Comparison of ENCODE assay signal across 30 cellular contexts in genomic region chr16:73185737-73186136, GRCh38.
DNase-seq lines count a peak whose midpoint lies in the region; ATAC-seq and TF ChIP-seq lines count a peak whose summit lies in the region.
"Had no signal": no experiment of that assay in that cellular context is flagged by ENCODE, and none has a peak within 500 bp of the region (broad histone marks: within the 10 kb centered on the region; RNA-seq: fewer than 3 reads in every experiment).

No MANE protein-coding gene starts in this region.

- intact Hi-C loops in CD8-positive, alpha-beta T cell (cut with DNase I, micrococcal nuclease): no loop called here

- H3K9me3 Mint-ChIP-seq in neural crest cell: no peaks in the 10 kb centered on the region
- H3K9me3 Mint-ChIP-seq in CD8-positive, alpha-beta T cell: no peaks in the 10 kb centered on the region
- H3K9me3 Mint-ChIP-seq: CD4-positive, alpha-beta T cell had no signal

- no peak for ATAC-seq in CD8-positive, alpha-beta T cell
- ATAC-seq: A549 had no signal

- no peak overlapping the region for H3K4me3 Mint-ChIP-seq in neural crest cell
- H3K4me3 Mint-ChIP-seq in CD8-positive, alpha-beta T cell: no peak overlapping the region
- H3K4me3 Mint-ChIP-seq: B cell; CD14-positive monocyte; CD4-positive, alpha-beta memory T cell; CD4-positive, alpha-beta T cell; CD4-positive, CD25-positive, alpha-beta regulatory T cell; CD8-positive, alpha-beta memory T cell had no signal

- H3K27ac ChIP-seq in HEK293 (ENCODE audit: extremely low read depth, low read depth, low read length): no peak overlapping the region
- H3K27ac ChIP-seq in CD8-positive, alpha-beta T cell (ENCODE audit: low read depth, low read length): no peak overlapping the region
- H3K27ac ChIP-seq: 22Rv1; A549; BLaER1; BLaER1 treated with 17β-estradiol and CSF1 and Interleukin-3, amounts not matched to agents 10 nM and 100 nM; C4-2B had no signal

- no peak overlapping the region for H3K4me3 ChIP-seq in HEK293 (ENCODE audit: low read depth, low read length)
- H3K4me3 ChIP-seq in CD8-positive, alpha-beta T cell (ENCODE audit: low read depth, low read length): no peak overlapping the region
- H3K4me3 ChIP-seq: A549; BLaER1; BLaER1 treated with 17β-estradiol and CSF1 and Interleukin-3, amounts not matched to agents 10 nM and 100 nM had no signal

- no peaks in the 10 kb centered on the region for H3K27me3 ChIP-seq in CD8-positive, alpha-beta T cell (ENCODE audit: insufficient read depth, low read length)
- H3K27me3 ChIP-seq: BE2C; BLaER1; BLaER1 treated with 17β-estradiol and CSF1 and Interleukin-3, amounts not matched to agents 10 nM and 100 nM had no signal

- peaks cover 45% of the 10 kb centered on the region for H3K4me1 Mint-ChIP-seq in neural crest cell
- H3K4me1 Mint-ChIP-seq in CD8-positive, alpha-beta T cell (ENCODE audit: low read depth): no peaks in the 10 kb centered on the region
- H3K4me1 Mint-ChIP-seq: B cell; CD4-positive, alpha-beta memory T cell; CD4-positive, CD25-positive, alpha-beta regulatory T cell; CD8-positive, alpha-beta memory T cell had no signal

- CTCF ChIA-PET in HEK293 (lab: Yijun Ruan, JAX): interaction anchor here (0.6 to 1.2 kb wide), 2 partner anchors 9 to 137 kb away, joined by 5 to 10 read pairs; no protein-coding TSS in a partner anchor
- CTCF ChIA-PET in CD8-positive, alpha-beta T cell (lab: Charles Lee): no interaction called here

- peaks cover 7% of the 10 kb centered on the region; the same call in 1 of the 2 replicates for H3K4me1 ChIP-seq in HEK293 (ENCODE audit: control insufficient read depth, insufficient read depth, low read length)
- no peaks in the 10 kb centered on the region for H3K4me1 ChIP-seq in CD8-positive, alpha-beta T cell (ENCODE audit: insufficient read depth, low read length)
- H3K4me1 ChIP-seq: A549 had no signal

- TF ChIP-seq CTCF in HEK293 (tag by site-specific recombination; IDR thresholded peaks at IDR 0.05) (no peak), neural crest cell (conservative IDR thresholded peaks at IDR 0.05) (no peak)
- TF ChIP-seq CTCF in CD8-positive, alpha-beta T cell (IDR thresholded peaks at IDR 0.05): no peak

- no peaks in the 10 kb centered on the region for H3K9me3 ChIP-seq in HEK293 (ENCODE audit: control insufficient read depth, insufficient read depth, low read depth, low read length)
- no peaks in the 10 kb centered on the region for H3K9me3 ChIP-seq in CD8-positive, alpha-beta T cell (ENCODE audit: low read length)
- H3K9me3 ChIP-seq: A549, BE2C had no signal

- H3K27me3 Mint-ChIP-seq in neural crest cell (ENCODE audit: low read depth): peaks cover 3% of the 10 kb centered on the region
- H3K27me3 Mint-ChIP-seq in CD8-positive, alpha-beta T cell (ENCODE audit: low read depth): peaks cover 4% of the 10 kb centered on the region
- H3K27me3 Mint-ChIP-seq: CD4-positive, alpha-beta memory T cell; CD4-positive, alpha-beta T cell had no signal

- DNase-seq in neural crest cell (ENCODE audit: low read depth, low spot score) (no peak), DMS153 treated with DMSO at 0.1 percent for 48 hours (lab: John Stamatoyannopoulos, UW; ENCODE audit: unreplicated experiment) (no peak)
- no peak for DNase-seq in CD8-positive, alpha-beta T cell
- DNase-seq: 8988T; ACHN; AML-193; BE2C; C1 segment of cervical spinal cord; Caco-2; Calu3; CD4-positive, alpha-beta memory T cell; CD4-positive, alpha-beta T cell; CD4-positive, CD25-positive, alpha-beta regulatory T cell; CD8-positive, alpha-beta memory T cell; COR-L47; DMS 273 treated with DMSO at 0.1 percent for 48 hours; DMS153; DMS53; DMS79; DMS79 treated with DMSO at 0.1 percent for 48 hours; DND-41; EL had no signal

- H3K27ac Mint-ChIP-seq in neural crest cell (ENCODE audit: unreplicated experiment): peak overlapping the region; percentile 62
- no peak overlapping the region for H3K27ac Mint-ChIP-seq in CD8-positive, alpha-beta T cell
- H3K27ac Mint-ChIP-seq: B cell; CD14-positive monocyte; CD4-positive, alpha-beta T cell; CD4-positive, CD25-positive, alpha-beta regulatory T cell; CD8-positive, alpha-beta memory T cell had no signal

- no peaks in the 10 kb centered on the region for H3K36me3 ChIP-seq in HEK293 (ENCODE audit: control insufficient read depth in 2 of 2, insufficient read depth in 1 of 2, low read length in 2 of 2)
- no peaks in the 10 kb centered on the region for H3K36me3 ChIP-seq in CD8-positive, alpha-beta T cell (ENCODE audit: insufficient read depth, low read length)
- H3K36me3 ChIP-seq: BE2C; BLaER1; BLaER1 treated with 17β-estradiol and CSF1 and Interleukin-3, amounts not matched to agents 10 nM and 100 nM had no signal

- POLR2A ChIA-PET in HEK293 (lab: Yijun Ruan, JAX): no interaction called here
- POLR2A ChIA-PET in CD8-positive, alpha-beta T cell (lab: Charles Lee): no interaction called here

- H3K36me3 Mint-ChIP-seq in neural crest cell (ENCODE audit: low read depth): no peaks in the 10 kb centered on the region
- no peaks in the 10 kb centered on the region for H3K36me3 Mint-ChIP-seq in CD8-positive, alpha-beta T cell
- H3K36me3 Mint-ChIP-seq: CD14-positive monocyte; CD4-positive, alpha-beta memory T cell; CD4-positive, CD25-positive, alpha-beta regulatory T cell; CD8-positive, alpha-beta memory T cell had no signal

TF ChIP-seq in HEK293, 187 proteins besides CTCF, POLR2A, EP300 and RAD21:
- TF ChIP-seq TRIM28 (IDR thresholded peaks at IDR 0.05; ENCODE audit: borderline replicate concordance, low read length): no peak
- TF ChIP-seq, protein P1, sequence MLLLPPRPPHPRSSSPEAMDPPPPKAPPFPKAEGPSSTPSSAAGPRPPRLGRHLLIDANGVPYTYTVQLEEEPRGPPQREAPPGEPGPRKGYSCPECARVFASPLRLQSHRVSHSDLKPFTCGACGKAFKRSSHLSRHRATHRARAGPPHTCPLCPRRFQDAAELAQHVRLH (tag by site-specific recombination; IDR thresholded peaks at IDR 0.05): no peak
- no peak for TF ChIP-seq ZNF768 (tag by site-specific recombination; IDR thresholded peaks at IDR 0.05)
- no peak for TF ChIP-seq ZNF548 (tag by site-specific recombination; IDR thresholded peaks at IDR 0.05)
- TF ChIP-seq ZNF610 (tag by site-specific recombination; IDR thresholded peaks at IDR 0.05; ENCODE audit: borderline replicate concordance): peak; percentile 98
